In genomic region chr2:70248810-70249438, GRCh38 we compare ENCODE assay signal across 1 cellular context.
TF ChIP-seq lines count a peak whose summit lies in the region.

No MANE protein-coding gene starts in this region.

TF ChIP-seq in K562, 482 proteins besides CTCF, POLR2A, EP300 and RAD21 (continued from another document and continues in another):
- no peak for TF ChIP-seq CUX1 (CRISPR knock-in tag; IDR thresholded peaks at IDR 0.05)
- TF ChIP-seq, protein P1, sequence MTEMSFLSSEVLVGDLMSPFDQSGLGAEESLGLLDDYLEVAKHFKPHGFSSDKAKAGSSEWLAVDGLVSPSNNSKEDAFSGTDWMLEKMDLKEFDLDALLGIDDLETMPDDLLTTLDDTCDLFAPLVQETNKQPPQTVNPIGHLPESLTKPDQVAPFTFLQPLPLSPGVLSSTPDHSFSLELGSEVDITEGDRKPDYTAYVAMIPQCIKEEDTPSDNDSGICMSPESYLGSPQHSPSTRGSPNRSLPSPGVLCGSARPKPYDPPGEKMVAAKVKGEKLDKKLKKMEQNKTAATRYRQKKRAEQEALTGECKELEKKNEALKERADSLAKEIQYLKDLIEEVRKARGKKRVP (CRISPR knock-in tag; IDR thresholded peaks at IDR 0.05) = peak; percentile 57; the same call in 1 of the 2 replicates
- TF ChIP-seq GABPB1 (CRISPR knock-in tag; IDR thresholded peaks at IDR 0.05) = 0 out of 2 replicates have a peak, but pooled peaks have one; percentile 38
- TF ChIP-seq BRD9 (IDR thresholded peaks at IDR 0.05; ENCODE audit: low read depth, partially characterized antibody) = peak; percentile 97
- peak; percentile 67; the same call in 1 of the 2 replicates for TF ChIP-seq RFX5 (IDR thresholded peaks at IDR 0.05; ENCODE audit: low read depth, low read length)
- peak; percentile 21 to 61; a peak in 2 of 4 replicates for TF ChIP-seq TEAD1 (CRISPR knock-in tag; IDR thresholded peaks at IDR 0.05)
- TF ChIP-seq HIVEP1 (CRISPR knock-in tag; IDR thresholded peaks at IDR 0.05) = peak; percentile 57; the same call in 1 of the 2 replicates
- TF ChIP-seq ZNF407 (IDR thresholded peaks at IDR 0.05; ENCODE audit: low read depth) = peak; percentile 79
- TF ChIP-seq POLR2H (tag; IDR thresholded peaks at IDR 0.05; ENCODE audit: low read depth) = peak; percentile 100
- peak in 1 of 2 experiments; percentile 41; a peak in 1 of 4 replicates for TF ChIP-seq FOXA3 (CRISPR knock-in tag; conservative IDR thresholded peaks at IDR 0.05 in 1 of 2, IDR thresholded peaks at IDR 0.05 in 1 of 2)
- peak; percentile 89 for TF ChIP-seq BHLHE40 (IDR thresholded peaks at IDR 0.05; ENCODE audit: low read length)
- TF ChIP-seq SOX6 (IDR thresholded peaks at IDR 0.05) = peak; percentile 45
- TF ChIP-seq ZNF764 (CRISPR knock-in tag; IDR thresholded peaks at IDR 0.05; ENCODE audit: low read depth) = peak; percentile 85
- peak; percentile 30 to 45; a peak in 2 of 4 replicates for TF ChIP-seq ARNT (IDR thresholded peaks at IDR 0.05)
- peak; percentile 60; the same call in 1 of the 2 replicates for TF ChIP-seq MTA1 (IDR thresholded peaks at IDR 0.05; ENCODE audit: borderline replicate concordance)
- TF ChIP-seq ZBTB40 (IDR thresholded peaks at IDR 0.05) = peak; percentile 86
- TF ChIP-seq ZBTB40 (CRISPR knock-in tag; IDR thresholded peaks at IDR 0.05) = no peak
- TF ChIP-seq ZNF263 (CRISPR knock-in tag; IDR thresholded peaks at IDR 0.05; ENCODE audit: borderline replicate concordance) = no peak
- no peak for TF ChIP-seq KLF10 (CRISPR knock-in tag; IDR thresholded peaks at IDR 0.05)
- TF ChIP-seq POLR3G (IDR thresholded peaks at IDR 0.05; ENCODE audit: extremely low read depth, insufficient read length, insufficient replicate concordance) = peak; percentile 32
- TF ChIP-seq RB1 (IDR thresholded peaks at IDR 0.05; ENCODE audit: low read depth) = peak; percentile 62; the same call in 1 of the 2 replicates
- TF ChIP-seq PPARD (CRISPR knock-in tag; IDR thresholded peaks at IDR 0.05) = no peak
- peak in 1 of 2 experiments; percentile 8; a peak in 1 of 4 replicates for TF ChIP-seq TRIM24 (IDR thresholded peaks at IDR 0.05)
- 0 out of 2 replicates have a peak, but pooled peaks have one; percentile 7 for TF ChIP-seq CREB3L1 (IDR thresholded peaks at IDR 0.05; ENCODE audit: borderline replicate concordance, low read depth)
- TF ChIP-seq CREM (IDR thresholded peaks at IDR 0.05; ENCODE audit: low read depth) = peak; percentile 41; the same call in 1 of the 2 replicates
- peak; percentile 52 for TF ChIP-seq BDP1 (IDR thresholded peaks at IDR 0.05; ENCODE audit: insufficient read depth, insufficient read length)
- TF ChIP-seq FOSL1 (tag; conservative IDR thresholded peaks at IDR 0.05) = 0 out of 2 replicates have a peak, but pooled peaks have one; percentile 5
- peak; percentile 78 for TF ChIP-seq ZBTB8A (IDR thresholded peaks at IDR 0.05; ENCODE audit: partially characterized antibody)
- no peak for TF ChIP-seq ZKSCAN3 (CRISPR knock-in tag; IDR thresholded peaks at IDR 0.05)
- no peak for TF ChIP-seq WHSC1 (IDR thresholded peaks at IDR 0.05; ENCODE audit: low read length)
- no peak for TF ChIP-seq GATA2 (CRISPR knock-in tag; IDR thresholded peaks at IDR 0.05)
- TF ChIP-seq ATF7 (IDR thresholded peaks at IDR 0.05) = peak; percentile 69
- TF ChIP-seq DDX20 (tag; IDR thresholded peaks at IDR 0.05; ENCODE audit: low read depth) = 0 out of 2 replicates have a peak, but pooled peaks have one; percentile 22
- peak in 1 of 2 experiments; percentile 88; a peak in 2 of 4 replicates for TF ChIP-seq TBL1XR1 (IDR thresholded peaks at IDR 0.05; ENCODE audit: low read length in 2 of 2)
